In the genomic region with DNA sequence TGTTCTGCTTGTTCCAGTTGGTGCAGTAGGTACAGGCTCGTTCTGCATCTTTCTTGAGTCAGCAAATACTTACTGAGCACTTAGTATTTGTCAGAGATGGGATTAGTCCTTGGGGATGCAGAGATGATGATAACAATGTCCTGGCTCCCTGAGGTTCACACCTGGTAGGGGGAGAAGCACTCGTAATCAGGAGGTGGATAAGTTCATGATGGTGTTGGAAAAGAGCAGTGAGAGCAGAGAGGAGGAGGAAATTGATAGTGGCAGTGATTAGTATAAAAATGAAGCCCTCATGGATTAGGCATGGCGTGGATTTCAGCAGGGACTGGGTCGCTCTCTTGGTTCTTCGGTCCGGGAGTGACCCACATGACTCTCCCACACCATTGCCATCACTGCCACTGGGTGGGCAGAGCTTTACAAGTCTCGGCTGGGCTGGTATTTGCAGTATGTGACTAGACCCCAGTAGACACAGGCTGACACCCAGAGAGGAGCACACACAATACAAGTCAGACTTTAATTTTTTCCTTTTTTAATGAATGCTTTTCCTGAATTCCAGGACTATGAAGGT, we compare ENCODE assay signal across 15 cellular contexts. TPM values are rescaled to one million over a fixed set of nuclear protein-coding genes. Genes with fewer than 3 reads are reported as not detected.
DNase-seq lines count a peak whose midpoint lies in the region; FAIRE-seq and TF ChIP-seq lines count a peak whose summit lies in the region.
"Had no signal": no experiment of that assay in that cellular context is flagged by ENCODE, and none has a peak within 500 bp of the region (broad histone marks: within the 10 kb centered on the region; RNA-seq: fewer than 3 reads in every experiment).

No MANE protein-coding gene starts in this region.

- CTCF ChIA-PET in activated CD4-positive, alpha-beta memory T cell treated with anti-CD3 and anti-CD28 coated beads, Interleukin-2, amount 10 ng/mL, durations not matched to agents 7 days and 5 days (lab: Charles Lee): no interaction called here
- CTCF ChIA-PET in activated CD4-positive, alpha-beta memory T cell treated with anti-CD3 and anti-CD28 coated beads for 36 hours (lab: Charles Lee): no interaction called here
- CTCF ChIA-PET in CD8-positive, alpha-beta memory T cell (lab: Charles Lee): no interaction called here
- CTCF ChIA-PET in GM10248 (lab: Yijun Ruan, JAX): interaction anchor here (1.4 kb wide), 1 partner anchor 145 kb away, joined by 3 read pairs; no protein-coding TSS in a partner anchor

- H3K23ac ChIP-seq in neuronal stem cell (ENCODE audit: low read depth, low read length, poor library complexity): peak overlapping the region; percentile 5

- H3K9ac ChIP-seq in neuronal stem cell (ENCODE audit: low read depth, low read length, poor library complexity): no peak overlapping the region

- H3K4me1 ChIP-seq in CD8-positive, alpha-beta memory T cell (ENCODE audit: insufficient read depth, low read length): peaks cover 12% of the 10 kb centered on the region
- peaks cover 3 to 5% of the 10 kb centered on the region in 2 donors for H3K4me1 ChIP-seq in neuronal stem cell (ENCODE audit: control insufficient read depth in 2 of 2, insufficient read depth in 1 of 2, low read depth in 1 of 2, low read length in 2 of 2)

- TF ChIP-seq CTCF in GM10248 (IDR thresholded peaks at IDR 0.05; ENCODE audit: control extremely low read depth, extremely low read depth, low read depth, missing control alignments): no peak

- H3K27ac ChIP-seq in CD8-positive, alpha-beta memory T cell (ENCODE audit: low read depth, low read length): no peak overlapping the region
- H3K27ac ChIP-seq in caudate nucleus (ENCODE audit: low read depth, low read length) (peak overlapping the region; percentile 31), neuronal stem cell (replicated peaks; ENCODE audit: low read length) (no peak overlapping the region)

- H3K4me1 Mint-ChIP-seq in activated CD4-positive, alpha-beta memory T cell treated with anti-CD3 and anti-CD28 coated beads, Interleukin-2, amount 10 ng/mL, durations not matched to agents 7 days and 5 days: peaks cover 18% of the 10 kb centered on the region
- peaks cover 15% of the 10 kb centered on the region for H3K4me1 Mint-ChIP-seq in activated CD4-positive, alpha-beta memory T cell treated with anti-CD3 and anti-CD28 coated beads for 36 hours (ENCODE audit: low read depth)
- peaks cover 15 to 23% (median 20%) of the 10 kb centered on the region in 3 donors for H3K4me1 Mint-ChIP-seq in CD8-positive, alpha-beta memory T cell

- H2BK5ac ChIP-seq in neuronal stem cell (ENCODE audit: low read length): no peak overlapping the region

- H3K79me1 ChIP-seq in neuronal stem cell (ENCODE audit: low read depth, low read length): no peaks in the 10 kb centered on the region

- peaks cover 77% of the 10 kb centered on the region for H3K27me3 Mint-ChIP-seq in activated CD4-positive, alpha-beta memory T cell treated with anti-CD3 and anti-CD28 coated beads, Interleukin-2, amount 10 ng/mL, durations not matched to agents 7 days and 5 days
- H3K27me3 Mint-ChIP-seq in activated CD4-positive, alpha-beta memory T cell treated with anti-CD3 and anti-CD28 coated beads for 36 hours: peaks cover 62% of the 10 kb centered on the region
- peaks cover 48 to 87% of the 10 kb centered on the region in 2 donors for H3K27me3 Mint-ChIP-seq in CD8-positive, alpha-beta memory T cell

- no peak overlapping the region for H2BK12ac ChIP-seq in neuronal stem cell (ENCODE audit: low read length)

- H4K91ac ChIP-seq in neuronal stem cell (ENCODE audit: low read depth, low read length, poor library complexity): no peak overlapping the region

- POLR2A ChIA-PET in activated CD4-positive, alpha-beta memory T cell treated with anti-CD3 and anti-CD28 coated beads, Interleukin-2, amount 10 ng/mL, durations not matched to agents 7 days and 5 days (lab: Charles Lee): no interaction called here
- POLR2A ChIA-PET in activated CD4-positive, alpha-beta memory T cell treated with anti-CD3 and anti-CD28 coated beads for 36 hours (lab: Charles Lee): no interaction called here
- POLR2A ChIA-PET in CD8-positive, alpha-beta memory T cell (lab: Charles Lee): no interaction called here
- POLR2A ChIA-PET in GM10248 (lab: Yijun Ruan, JAX): no interaction called here

- FAIRE-seq in RCC 7860 (lab: Jason Lieb, UNC): no peak
- FAIRE-seq: keratinocyte, TTC549 had no signal

- H3K14ac ChIP-seq in neuronal stem cell (ENCODE audit: low read length): no peak overlapping the region

- H3K9me3 ChIP-seq in CD8-positive, alpha-beta memory T cell (ENCODE audit: low read length): no peaks in the 10 kb centered on the region
- H3K9me3 ChIP-seq in neuronal stem cell (replicated peaks in 1 of 2; ENCODE audit: control insufficient read depth in 2 of 2, insufficient read depth in 1 of 2, low read depth in 1 of 2, low read length in 2 of 2): peaks cover 0 to 2% of the 10 kb centered on the region in 2 donors

- H3K4me2 ChIP-seq in neuronal stem cell (ENCODE audit: insufficient read depth, low read length, poor library complexity, severe bottlenecking): no peak overlapping the region

- no peaks in the 10 kb centered on the region for H3K9me3 Mint-ChIP-seq in activated CD4-positive, alpha-beta memory T cell treated with anti-CD3 and anti-CD28 coated beads, Interleukin-2, amount 10 ng/mL, durations not matched to agents 7 days and 5 days
- no peaks in the 10 kb centered on the region for H3K9me3 Mint-ChIP-seq in activated CD4-positive, alpha-beta memory T cell treated with anti-CD3 and anti-CD28 coated beads for 36 hours
- H3K9me3 Mint-ChIP-seq in CD8-positive, alpha-beta memory T cell: no peaks in the 10 kb centered on the region

- no peak overlapping the region for H3K18ac ChIP-seq in neuronal stem cell (ENCODE audit: low read length)

- no CpG with 5 or more reads among the region's 7 CpGs for WGBS in neuronal stem cell (ENCODE audit: extremely low coverage in 2 of 2, insufficient read length in 2 of 2, insufficient replicate concordance in 1 of 2), 2 donors

- H2BK120ac ChIP-seq in neuronal stem cell (ENCODE audit: low read depth, low read length): no peak overlapping the region

- H2AFZ ChIP-seq in neuronal stem cell (ENCODE audit: low read length): no peak overlapping the region

- H2BK15ac ChIP-seq in neuronal stem cell (ENCODE audit: low read length): no peak overlapping the region

- no peak for DNase-seq in activated CD4-positive, alpha-beta memory T cell treated with anti-CD3 and anti-CD28 coated beads, Interleukin-2, amount 10 ng/mL, durations not matched to agents 7 days and 5 days
- no peak for DNase-seq in activated CD4-positive, alpha-beta memory T cell treated with anti-CD3 and anti-CD28 coated beads for 36 hours
- DNase-seq in CD8-positive, alpha-beta memory T cell: no peak
- DNase-seq in caudate nucleus (lab: John Stamatoyannopoulos, UW) (peak in 3 of 61 donors; percentile 32 to 49 (median 48)), neuronal stem cell (ENCODE audit: low spot score) (no peak), GM10248 (ENCODE audit: extremely low spot score) (no peak), RCC 7860 (ENCODE audit: low spot score) (no peak), mesenteric fat pad (ENCODE audit: low spot score) (no peak)
- DNase-seq: NCI-H1436 treated with DMSO at 0.1 percent for 48 hours, NCI-H226 had no signal

- no peaks in the 10 kb centered on the region for H3K36me3 Mint-ChIP-seq in activated CD4-positive, alpha-beta memory T cell treated with anti-CD3 and anti-CD28 coated beads, Interleukin-2, amount 10 ng/mL, durations not matched to agents 7 days and 5 days (ENCODE audit: low read depth)
- H3K36me3 Mint-ChIP-seq in activated CD4-positive, alpha-beta memory T cell treated with anti-CD3 and anti-CD28 coated beads for 36 hours: no peaks in the 10 kb centered on the region
- peaks cover 0 to 4% (median 0%) of the 10 kb centered on the region in 3 donors for H3K36me3 Mint-ChIP-seq in CD8-positive, alpha-beta memory T cell

- H3K27ac Mint-ChIP-seq in activated CD4-positive, alpha-beta memory T cell treated with anti-CD3 and anti-CD28 coated beads, Interleukin-2, amount 10 ng/mL, durations not matched to agents 7 days and 5 days: no peak overlapping the region
- no peak overlapping the region for H3K27ac Mint-ChIP-seq in activated CD4-positive, alpha-beta memory T cell treated with anti-CD3 and anti-CD28 coated beads for 36 hours
- H3K27ac Mint-ChIP-seq in CD8-positive, alpha-beta memory T cell: peak overlapping the region in 1 of 8 donors; percentile 8

- H3K4me3 ChIP-seq in CD8-positive, alpha-beta memory T cell (ENCODE audit: low read length): no peak overlapping the region
- no peak overlapping the region for H3K4me3 ChIP-seq in neuronal stem cell (ENCODE audit: low read length in 2 of 2)

- H3K36me3 ChIP-seq in CD8-positive, alpha-beta memory T cell (ENCODE audit: insufficient read depth, low read length): no peaks in the 10 kb centered on the region
- no peaks in the 10 kb centered on the region for H3K36me3 ChIP-seq in neuronal stem cell (replicated peaks in 1 of 2; ENCODE audit: control insufficient read depth in 2 of 2, insufficient read depth in 2 of 2, low read length in 2 of 2)

- H3K4ac ChIP-seq in neuronal stem cell (ENCODE audit: low read length): no peak overlapping the region

- no peak overlapping the region for H2AK5ac ChIP-seq in neuronal stem cell (ENCODE audit: low read depth, low read length)

- H4K8ac ChIP-seq in neuronal stem cell (ENCODE audit: low read depth, low read length): no peak overlapping the region

- peak overlapping the region; percentile 74 for H3K4me3 Mint-ChIP-seq in activated CD4-positive, alpha-beta memory T cell treated with anti-CD3 and anti-CD28 coated beads, Interleukin-2, amount 10 ng/mL, durations not matched to agents 7 days and 5 days
- H3K4me3 Mint-ChIP-seq in activated CD4-positive, alpha-beta memory T cell treated with anti-CD3 and anti-CD28 coated beads for 36 hours: no peak overlapping the region
- peak overlapping the region; percentile 24 to 92 (median 85) for H3K4me3 Mint-ChIP-seq in CD8-positive, alpha-beta memory T cell

- peaks cover 26% of the 10 kb centered on the region for H3K27me3 ChIP-seq in CD8-positive, alpha-beta memory T cell (ENCODE audit: insufficient read depth, low read length, poor library complexity, severe bottlenecking)
- peaks cover 4 to 69% (median 40%) of the 10 kb centered on the region in 3 experiments for H3K27me3 ChIP-seq in neuronal stem cell (ENCODE audit: control insufficient read depth in 3 of 3, insufficient read depth in 3 of 3, low read depth in 1 of 3, low read length in 3 of 3)

- intact Hi-C loops in activated CD4-positive, alpha-beta memory T cell treated with anti-CD3 and anti-CD28 coated beads for 36 hours (cut with micrococcal nuclease): no loop called here

RNA-seq across cellular contexts. Expression of gene SV2B, which starts 1.4 kb away (rescaled TPM):
- under 1 TPM in 1 of 2 experiments, not detected in 1; 0.05 TPM for total RNA-seq in activated CD4-positive, alpha-beta memory T cell treated with anti-CD3 and anti-CD28 coated beads, Interleukin-2, amount 10 ng/mL, durations not matched to agents 7 days and 5 days
- under 1 TPM; 0.02 to 0.05 TPM for total RNA-seq in activated CD4-positive, alpha-beta memory T cell treated with anti-CD3 and anti-CD28 coated beads for 36 hours
- total RNA-seq in CD8-positive, alpha-beta memory T cell: under 1 TPM in 1 of 2 experiments, not detected in 1; 0.02 TPM
- polyA plus RNA-seq in CD8-positive, alpha-beta memory T cell: not detected
- 0.11 TPM for polyA plus RNA-seq in neuronal stem cell (2013, experiment 1 of 2)
- 0.12 TPM for polyA plus RNA-seq in neuronal stem cell (2013, experiment 2 of 2)
- 8.1 TPM for total RNA-seq in mesenteric fat pad
- total RNA-seq: epithelial cell of proximal tubule, LHCN-M2, osteocyte had no signal
